In the genomic region with DNA sequence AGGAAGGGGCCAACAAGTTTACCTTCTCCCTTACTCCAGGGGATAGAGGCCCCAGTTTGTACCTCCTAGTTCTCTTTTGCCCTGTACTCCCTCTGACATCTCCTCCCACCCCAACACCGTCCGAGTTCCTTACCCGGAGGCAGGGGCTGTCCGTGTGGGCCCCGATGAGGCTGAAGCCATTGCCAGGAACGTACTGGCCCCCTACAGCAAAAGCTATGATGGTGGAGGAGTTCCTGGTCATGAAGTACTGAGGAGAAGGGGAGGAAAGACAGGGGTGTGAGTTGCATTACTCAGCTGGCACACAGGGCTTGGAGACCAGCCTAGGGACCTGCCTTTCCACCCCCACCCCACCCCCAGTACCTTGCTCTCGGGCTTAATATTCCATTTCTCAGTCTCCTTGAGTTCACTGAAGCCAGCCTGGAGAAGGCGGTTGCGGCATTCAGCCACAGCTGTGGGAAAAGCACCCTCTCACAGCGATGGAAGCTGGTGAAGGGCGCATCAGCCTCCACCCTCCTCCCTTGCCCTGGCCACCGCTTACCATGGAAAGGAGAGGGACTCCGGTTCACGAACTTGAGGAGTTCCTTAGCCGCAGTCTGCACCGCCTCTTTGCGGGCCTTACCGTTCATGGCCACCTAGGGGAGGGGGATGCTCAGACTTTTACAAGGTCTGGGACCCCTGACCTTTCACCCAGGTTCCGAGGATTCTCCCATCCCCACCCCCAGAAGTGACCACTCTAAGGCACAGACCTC, we compare ENCODE assay signal across 8 cellular contexts. TPM values are rescaled to one million over a fixed set of nuclear protein-coding genes. Genes with fewer than 3 reads are reported as not detected.
DNase-seq lines count a peak whose midpoint lies in the region; ATAC-seq, FAIRE-seq and TF ChIP-seq lines count a peak whose summit lies in the region.

No MANE protein-coding gene starts in this region.

- no peak for TF ChIP-seq EP300 in GM12878 (IDR thresholded peaks at IDR 0.05; ENCODE audit: borderline replicate concordance in 1 of 2, control insufficient read depth in 1 of 2, low read depth in 2 of 2, low read length in 2 of 2)
- TF ChIP-seq EP300 in upper lobe of left lung (IDR thresholded peaks at IDR 0.05) = no peak

- no TSS peak for BruUV-seq in GM12878 (replicated peaks; lab: Mats Ljungman, UMichigan)

- intact Hi-C loops in heart right ventricle (cut with DNase I) = loop anchor here in 5 of 10 donors (5.0 to 10.0 kb wide), 4 partner anchors 111 to 222 kb away; a partner anchor contains a TSS
- intact Hi-C loops in Right ventricle myocardium inferior (cut with DNase I) = loop anchor here (5.0 kb wide), 2 partner anchors 109 to 209 kb away; a partner anchor contains a TSS
- intact Hi-C loops in GM12878 (cut with micrococcal nuclease; ENCODE audit: unreplicated experiment) = loop anchor here (5.0 kb wide), 2 partner anchors 209 to 224 kb away; a partner anchor contains a TSS

- CTCF ChIA-PET in GM12878 (lab: Yijun Ruan, JAX) = interaction anchor here (0.6 to 7.8 kb wide), 4 partner anchors 16 to 728 kb away, joined by 3 to 64 read pairs (median 4); a partner anchor contains a TSS

- ATAC-seq in heart right ventricle (peak in 2 of 8 donors; percentile 0), Right ventricle myocardium inferior (no peak), GM12878 (no peak), memory B cell (ENCODE audit: low read depth) (no peak), upper lobe of left lung (ENCODE audit: low FRiP score in 2 of 2) (no peak), GM21619 (IDR thresholded peaks at IDR 0.05; ENCODE audit: unreplicated experiment) (no peak), HG03460 (IDR thresholded peaks at IDR 0.05; ENCODE audit: unreplicated experiment) (no peak)

- peak overlapping the region; percentile 98 for H3K27ac Mint-ChIP-seq in memory B cell

- H3K36me3 ChIP-seq in heart right ventricle = peaks cover 0 to 50% (median 29%) of the 10 kb centered on the region in 9 donors
- peaks cover 5 to 11% of the 10 kb centered on the region in 2 experiments; a peak in 3 of 4 replicates for H3K36me3 ChIP-seq in GM12878 (ENCODE audit: control insufficient read depth in 2 of 2, insufficient read depth in 2 of 2, low read length in 1 of 2)
- peaks cover 3 to 48% (median 39%) of the 10 kb centered on the region in 4 donors for H3K36me3 ChIP-seq in upper lobe of left lung

- H3K36me3 Mint-ChIP-seq in memory B cell = peaks cover 24% of the 10 kb centered on the region

- H3K4me1 ChIP-seq in heart right ventricle (peaks cover 5 to 29% (median 13%) of the 10 kb centered on the region in 9 donors), GM12878 (ENCODE audit: control insufficient read depth, insufficient read depth, low read length) (peaks cover 5% of the 10 kb centered on the region), upper lobe of left lung (peaks cover 31 to 37% (median 32%) of the 10 kb centered on the region in 4 donors)

- peak overlapping the region; percentile 82 to 99 (median 90) for H3K4me3 ChIP-seq in heart right ventricle
- peak overlapping the region; percentile 93 for H3K4me3 ChIP-seq in GM12878
- H3K4me3 ChIP-seq in upper lobe of left lung = peak overlapping the region; percentile 67 to 97 (median 70)

- H2AFZ ChIP-seq in GM12878 (ENCODE audit: control insufficient read depth, low read depth, low read length) = peak overlapping the region; percentile 74; the same call in 1 of the 2 replicates

- POLR2A ChIA-PET in GM12878 (lab: Charles Lee) = interaction anchor here (1.1 to 2.5 kb wide), 8 partner anchors 23 to 211 kb away, joined by 3 to 15 read pairs (median 8); a partner anchor contains a TSS

- peaks cover 0 to 4% (median 0%) of the 10 kb centered on the region in 11 donors for H3K9me3 ChIP-seq in heart right ventricle
- H3K9me3 ChIP-seq in GM12878 (replicated peaks; ENCODE audit: control insufficient read depth, insufficient read depth, low read length) = no peaks in the 10 kb centered on the region; the same call in 1 of the 3 replicates
- no peaks in the 10 kb centered on the region for H3K9me3 ChIP-seq in upper lobe of left lung

- no peak for TF ChIP-seq RAD21 in GM12878 (IDR thresholded peaks at IDR 0.05; ENCODE audit: insufficient read depth, low read depth, low read length)

- H3K27me3 Mint-ChIP-seq in memory B cell = no peaks in the 10 kb centered on the region

- RAD21 ChIA-PET in GM12878 (lab: Charles Lee; ENCODE audit: unreplicated experiment) = interaction anchor here (1.2 to 1.3 kb wide), 2 partner anchors 9 to 727 kb away, joined by 4 read pairs; a partner anchor contains a TSS

- no peak for TF ChIP-seq CTCF in heart right ventricle (IDR thresholded peaks at IDR 0.05)
- no peak for TF ChIP-seq CTCF in GM12878 (IDR thresholded peaks at IDR 0.05 in 2 of 3, conservative IDR thresholded peaks at IDR 0.05 in 1 of 3; ENCODE audit: control insufficient read depth in 2 of 3, extremely low read depth in 1 of 3, insufficient read depth in 1 of 3, low read depth in 3 of 3, low read length in 3 of 3)
- TF ChIP-seq CTCF in upper lobe of left lung (IDR thresholded peaks at IDR 0.05) = no peak

- H3K27me3 ChIP-seq in heart right ventricle = no peaks in the 10 kb centered on the region
- no peaks in the 10 kb centered on the region for H3K27me3 ChIP-seq in GM12878 (replicated peaks in 1 of 2; ENCODE audit: control insufficient read depth in 2 of 2, insufficient read depth in 2 of 2, low read length in 1 of 2)
- H3K27me3 ChIP-seq in upper lobe of left lung = no peaks in the 10 kb centered on the region

- WGBS in heart right ventricle, 2 donors = 44 to 46% methylated on average over 19 of the region's 19 CpGs
- 58% methylated on average over 19 of the region's 19 CpGs for WGBS in GM12878 (ENCODE audit: insufficient coverage, insufficient replicate concordance, low lambda C conversion rate, missing lambda C conversion rate)
- 46 to 60% methylated on average over 10 to 18 of the region's 19 CpGs for WGBS in upper lobe of left lung, 2 donors

- TF ChIP-seq POLR2A in GM12878 (IDR thresholded peaks at IDR 0.05; ENCODE audit: low read depth, low read length) (no peak), upper lobe of left lung (IDR thresholded peaks at IDR 0.05) (no peak)

- SMC1A ChIA-PET in GM12878 (lab: Charles Lee; ENCODE audit: uncharacterized antibody, unreplicated experiment) = interaction anchor here (1.1 to 1.3 kb wide), 2 partner anchors 9 to 86 kb away, joined by 3 to 4 read pairs; no protein-coding TSS in a partner anchor

- no peaks in the 10 kb centered on the region for H4K20me1 ChIP-seq in GM12878 (ENCODE audit: control insufficient read depth, insufficient read depth)

- peak overlapping the region; percentile 93 for H3K9ac ChIP-seq in GM12878 (ENCODE audit: control insufficient read depth, insufficient read depth, low read length)

- in situ Hi-C loops in GM12878 (cut with MboI) = no loop called here

- DNase-seq in heart right ventricle (no peak), Right ventricle myocardium inferior (ENCODE audit: missing footprints) (no peak), GM12878 (ENCODE audit: low read depth, low spot score) (no peak), memory B cell (ENCODE audit: low spot score in 2 of 2) (peak in 1 of 2 donors; percentile 28), upper lobe of left lung (no peak), NCI-H1694 treated with DMSO at 0.1 percent for 48 hours (lab: John Stamatoyannopoulos, UW) (no peak)

- H3K4me1 Mint-ChIP-seq in memory B cell = peaks cover 11% of the 10 kb centered on the region

- FAIRE-seq in GM12878 (lab: Jason Lieb, UNC) = no peak

- H3K27ac ChIP-seq in heart right ventricle = peak overlapping the region; percentile 93 to 97 (median 97)
- H3K27ac ChIP-seq in GM12878 (ENCODE audit: control insufficient read depth, insufficient read depth) = peak overlapping the region; percentile 71
- H3K27ac ChIP-seq in upper lobe of left lung = peak overlapping the region; percentile 92 to 96 (median 94)

- H3K9me3 Mint-ChIP-seq in memory B cell = no peaks in the 10 kb centered on the region

- H3K4me2 ChIP-seq in GM12878 (ENCODE audit: control insufficient read depth, insufficient read depth) = peak overlapping the region; percentile 82

- peaks cover 8% of the 10 kb centered on the region for H3K79me2 ChIP-seq in GM12878 (ENCODE audit: control insufficient read depth, insufficient read depth, low read length)

- peak overlapping the region; percentile 97 for H3K4me3 Mint-ChIP-seq in memory B cell

RNA-seq across cellular contexts. Expression of a gene that starts 1.0 kb away (rescaled TPM):
- total RNA-seq in heart right ventricle = 100 to 1,000 TPM in 1 of 10 donors, 10 to 100 TPM in 9; 56.1 to 110 (median 74.0) TPM
- polyA plus RNA-seq in heart right ventricle = 10 to 100 TPM; 56.3 to 68.5 TPM
- total RNA-seq in Right ventricle myocardium inferior = 66.6 TPM
- 60.0 and 67.2 TPM in 2 replicates for total RNA-seq in GM12878 (2013; cell fraction: nucleolus; rRNA removed)
- total RNA-seq in GM12878 (2014; rRNA removed) = 58.1 and 66.9 TPM in 2 replicates
- 32.0 and 37.8 TPM in 2 replicates for total RNA-seq in GM12878 (2014; rRNA removed; fragmentation: Illumina TruSeq; extraction: Trizol)
- total RNA-seq in GM12878 (2021) = 66.0 and 68.8 TPM in 2 replicates
- 25.6 TPM for polyA plus RNA-seq in GM12878 (2011; ENCODE audit: low read depth)
- polyA plus RNA-seq in GM12878 (2011; rRNA removed) = 28.2 and 62.2 TPM in 2 replicates
- 92.5 and 105 TPM in 2 replicates for polyA plus RNA-seq in GM12878 (2011; cell fraction: cytosol; rRNA removed)
- 162 and 168 TPM in 2 replicates for polyA plus RNA-seq in GM12878 (2011; cell fraction: nucleus; rRNA removed)
- polyA plus RNA-seq in GM12878 (2012) = 52.2 and 64.8 TPM in 2 replicates
- 22.0 and 46.1 TPM in 2 replicates for polyA plus RNA-seq in GM12878 (2014; fragmentation: Illumina TruSeq; extraction: Trizol)
- 10 to 100 TPM; 33.1 to 56.3 TPM for polyA plus RNA-seq in GM12878 (2014; fragmentation: Nextera tagmentation; extraction: Ambion mirVana)
- 66.1 and 75.1 TPM in 2 replicates for polyA plus RNA-seq in GM12878 (2014; rRNA removed)
- polyA plus RNA-seq in GM12878 (2016; fragmentation: Nextera tagmentation; extraction: Ambion mirVana) = 10 to 100 TPM; 77.8 to 82.0 TPM
- 61.5 and 101 TPM in 2 replicates for polyA minus RNA-seq in GM12878 (2011; rRNA and poly(A)+ RNA removed)
- 28.9 and 32.1 TPM in 2 replicates for polyA minus RNA-seq in GM12878 (2011; cell fraction: cytosol; rRNA and poly(A)+ RNA removed)
- polyA minus RNA-seq in GM12878 (2011; cell fraction: nucleus; rRNA and poly(A)+ RNA removed) = 40.6 and 63.1 TPM in 2 replicates
- 100 to 1,000 TPM in 1 of 6 donors, 10 to 100 TPM in 5; 31.9 to 141 (median 75.1) TPM for total RNA-seq in upper lobe of left lung

RNA-seq across cellular contexts. Expression of a gene that starts 31.5 kb away (rescaled TPM):
- total RNA-seq in heart right ventricle = over 10,000 TPM; 12,560 to 18,019 (median 15,816) TPM
- over 10,000 TPM; 13,697 to 18,010 TPM for polyA plus RNA-seq in heart right ventricle
- total RNA-seq in Right ventricle myocardium inferior = 13,356 TPM
- not detected in 2 replicates for total RNA-seq in GM12878 (2013; cell fraction: nucleolus; rRNA removed)
- total RNA-seq in GM12878 (2014; rRNA removed) = not detected in 2 replicates
- total RNA-seq in GM12878 (2014; rRNA removed; fragmentation: Illumina TruSeq; extraction: Trizol) = not detected in 2 replicates
- 0.66 and 0.80 TPM in 2 replicates for total RNA-seq in GM12878 (2021)
- not detected for polyA plus RNA-seq in GM12878 (2011; ENCODE audit: low read depth)
- polyA plus RNA-seq in GM12878 (2011; rRNA removed) = not detected in 2 replicates
- polyA plus RNA-seq in GM12878 (2011; cell fraction: cytosol; rRNA removed) = not detected in 2 replicates
- polyA plus RNA-seq in GM12878 (2011; cell fraction: nucleus; rRNA removed) = not detected in 2 replicates
- not detected in 2 replicates for polyA plus RNA-seq in GM12878 (2012)
- polyA plus RNA-seq in GM12878 (2014; fragmentation: Illumina TruSeq; extraction: Trizol) = not detected in 2 replicates
- polyA plus RNA-seq in GM12878 (2014; fragmentation: Nextera tagmentation; extraction: Ambion mirVana) = not detected
- not detected in 2 replicates for polyA plus RNA-seq in GM12878 (2014; rRNA removed)
- not detected for polyA plus RNA-seq in GM12878 (2016; fragmentation: Nextera tagmentation; extraction: Ambion mirVana)
- polyA minus RNA-seq in GM12878 (2011; rRNA and poly(A)+ RNA removed) = not detected in 2 replicates
- polyA minus RNA-seq in GM12878 (2011; cell fraction: cytosol; rRNA and poly(A)+ RNA removed) = not detected in 2 replicates
- not detected in 2 replicates for polyA minus RNA-seq in GM12878 (2011; cell fraction: nucleus; rRNA and poly(A)+ RNA removed)
- 100 to 1,000 TPM in 2 of 6 donors, 10 to 100 TPM in 4; 39.7 to 299 (median 70.8) TPM for total RNA-seq in upper lobe of left lung

RNA-seq across cellular contexts. Expression of a gene that starts 47.9 kb away (rescaled TPM):
- total RNA-seq in heart right ventricle (100 to 1,000 TPM in 9 of 10 donors, 10 to 100 TPM in 1; 97.2 to 151 (median 120) TPM), Right ventricle myocardium inferior (119 TPM), GM12878 (2014; rRNA removed) (not detected in 2 replicates), GM12878 (2014; rRNA removed; fragmentation: Illumina TruSeq; extraction: Trizol) (not detected in 2 replicates), GM12878 (2021) (0.28 TPM in 1 of 2 replicates, not detected in the other), upper lobe of left lung (1 to 10 TPM; 2.3 to 8.9 (median 4.9) TPM)
- polyA plus RNA-seq in heart right ventricle (100 to 1,000 TPM in 1 of 2 donors, 10 to 100 TPM in 1; 62.9 to 130 TPM), GM12878 (2011; rRNA removed) (not detected in 2 replicates), GM12878 (2014; fragmentation: Illumina TruSeq; extraction: Trizol) (not detected in 2 replicates), GM12878 (2014; fragmentation: Nextera tagmentation; extraction: Ambion mirVana) (not detected), GM12878 (2014; rRNA removed) (0.01 and 0.03 TPM in 2 replicates), GM12878 (2016; fragmentation: Nextera tagmentation; extraction: Ambion mirVana) (not detected)
- not detected in 2 replicates for total RNA-seq in GM12878 (2013; cell fraction: nucleolus; rRNA removed)
- polyA plus RNA-seq in GM12878 (2011; ENCODE audit: low read depth) = not detected
- 0.01 and 0.02 TPM in 2 replicates for polyA plus RNA-seq in GM12878 (2011; cell fraction: cytosol; rRNA removed)
- 0.21 TPM in 1 of 2 replicates, not detected in the other for polyA plus RNA-seq in GM12878 (2011; cell fraction: nucleus; rRNA removed)
- polyA plus RNA-seq in GM12878 (2012) = 0.17 TPM in 1 of 2 replicates, not detected in the other
- not detected in 2 replicates for polyA minus RNA-seq in GM12878 (2011; rRNA and poly(A)+ RNA removed)
- polyA minus RNA-seq in GM12878 (2011; cell fraction: cytosol; rRNA and poly(A)+ RNA removed) = not detected in 2 replicates
- polyA minus RNA-seq in GM12878 (2011; cell fraction: nucleus; rRNA and poly(A)+ RNA removed) = not detected in 2 replicates

RNA-seq across cellular contexts. Expression of a gene that starts 54.2 kb away (rescaled TPM):
- total RNA-seq in heart right ventricle (not detected), Right ventricle myocardium inferior (not detected), GM12878 (2014; rRNA removed) (not detected in 2 replicates), GM12878 (2014; rRNA removed; fragmentation: Illumina TruSeq; extraction: Trizol) (not detected in 2 replicates), GM12878 (2021) (not detected in 2 replicates), upper lobe of left lung (not detected)
- polyA plus RNA-seq in heart right ventricle (not detected), GM12878 (2011; rRNA removed) (not detected in 2 replicates), GM12878 (2014; fragmentation: Illumina TruSeq; extraction: Trizol) (not detected in 2 replicates), GM12878 (2014; fragmentation: Nextera tagmentation; extraction: Ambion mirVana) (not detected), GM12878 (2014; rRNA removed) (not detected in 2 replicates), GM12878 (2016; fragmentation: Nextera tagmentation; extraction: Ambion mirVana) (not detected)
- total RNA-seq in GM12878 (2013; cell fraction: nucleolus; rRNA removed) = not detected in 2 replicates
- not detected for polyA plus RNA-seq in GM12878 (2011; ENCODE audit: low read depth)
- not detected in 2 replicates for polyA plus RNA-seq in GM12878 (2011; cell fraction: cytosol; rRNA removed)
- not detected in 2 replicates for polyA plus RNA-seq in GM12878 (2011; cell fraction: nucleus; rRNA removed)
- polyA plus RNA-seq in GM12878 (2012) = not detected in 2 replicates
- not detected in 2 replicates for polyA minus RNA-seq in GM12878 (2011; rRNA and poly(A)+ RNA removed)
- polyA minus RNA-seq in GM12878 (2011; cell fraction: cytosol; rRNA and poly(A)+ RNA removed) = not detected in 2 replicates
- polyA minus RNA-seq in GM12878 (2011; cell fraction: nucleus; rRNA and poly(A)+ RNA removed) = not detected in 2 replicates

Comparison
In these comparisons a context has a peak if more than half of its experiments do, and no peak if none do; other contexts are left out.
1. RNA of a gene that starts 31.5 kb away (total RNA-seq): 12,560 to 18,019 TPM in heart right ventricle and 13,356 TPM in Right ventricle myocardium inferior (single experiment); 39.7 to 299 TPM in upper lobe of left lung and 0.66 to 0.80 TPM in GM12878; every median in the first group is over 10 times any median in the second.
2. RNA of a gene that starts 47.9 kb away (total RNA-seq): 97.2 to 151 TPM in heart right ventricle and 119 TPM in Right ventricle myocardium inferior (single experiment); 2.3 to 8.9 TPM in upper lobe of left lung and 0.28 TPM in GM12878; every median in the first group is over 4 times any median in the second.
3. Peak in every context shown above with its lines, with median percentiles within 50 percentile points of each other: H3K27ac ChIP-seq and H3K4me3 ChIP-seq.